In the genomic region with DNA sequence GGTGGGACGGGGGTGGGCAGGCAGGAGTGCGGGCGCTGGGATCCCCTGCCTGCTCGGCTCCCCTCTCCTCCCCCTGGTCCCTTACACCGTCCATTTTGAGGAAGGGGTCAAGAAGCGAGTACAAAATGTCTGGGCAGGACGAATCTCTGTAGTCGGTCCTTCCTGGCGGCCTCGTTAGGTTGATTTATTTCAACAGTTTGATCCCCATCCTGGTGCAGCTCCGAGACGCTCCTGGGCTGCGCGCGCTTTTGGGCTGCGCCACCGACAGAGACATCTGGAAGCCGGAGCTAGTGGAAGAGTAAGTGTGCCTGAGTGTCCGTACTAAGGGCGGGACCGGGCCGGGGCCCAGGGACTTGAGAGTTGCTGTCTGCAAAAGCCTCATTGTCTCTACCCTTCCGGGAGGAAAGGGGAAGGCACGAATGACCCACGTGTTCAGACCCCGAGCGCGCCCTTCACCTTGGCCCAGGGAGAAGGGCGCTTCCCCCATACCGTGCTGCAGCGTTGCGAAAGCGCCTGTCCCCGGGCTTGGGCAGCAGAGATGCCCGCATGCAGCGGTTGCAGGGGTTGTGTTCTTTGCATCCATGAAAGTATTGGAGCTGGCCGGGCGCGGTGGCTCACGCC, we compare ENCODE assay signal across 1 cellular context.
A peak's percentile ranks its signal among the peaks of the same experiment; 100 is the strongest.
TF ChIP-seq lines count a peak whose summit lies in the region.

No MANE protein-coding gene starts in this region.

TF ChIP-seq in HepG2, 621 proteins besides CTCF, POLR2A, EP300 and RAD21 (continued from another document and continues in another):
- no peak for TF ChIP-seq ZBTB1 (CRISPR knock-in tag; IDR thresholded peaks at IDR 0.05; ENCODE audit: borderline replicate concordance)
- TF ChIP-seq, protein P1, sequence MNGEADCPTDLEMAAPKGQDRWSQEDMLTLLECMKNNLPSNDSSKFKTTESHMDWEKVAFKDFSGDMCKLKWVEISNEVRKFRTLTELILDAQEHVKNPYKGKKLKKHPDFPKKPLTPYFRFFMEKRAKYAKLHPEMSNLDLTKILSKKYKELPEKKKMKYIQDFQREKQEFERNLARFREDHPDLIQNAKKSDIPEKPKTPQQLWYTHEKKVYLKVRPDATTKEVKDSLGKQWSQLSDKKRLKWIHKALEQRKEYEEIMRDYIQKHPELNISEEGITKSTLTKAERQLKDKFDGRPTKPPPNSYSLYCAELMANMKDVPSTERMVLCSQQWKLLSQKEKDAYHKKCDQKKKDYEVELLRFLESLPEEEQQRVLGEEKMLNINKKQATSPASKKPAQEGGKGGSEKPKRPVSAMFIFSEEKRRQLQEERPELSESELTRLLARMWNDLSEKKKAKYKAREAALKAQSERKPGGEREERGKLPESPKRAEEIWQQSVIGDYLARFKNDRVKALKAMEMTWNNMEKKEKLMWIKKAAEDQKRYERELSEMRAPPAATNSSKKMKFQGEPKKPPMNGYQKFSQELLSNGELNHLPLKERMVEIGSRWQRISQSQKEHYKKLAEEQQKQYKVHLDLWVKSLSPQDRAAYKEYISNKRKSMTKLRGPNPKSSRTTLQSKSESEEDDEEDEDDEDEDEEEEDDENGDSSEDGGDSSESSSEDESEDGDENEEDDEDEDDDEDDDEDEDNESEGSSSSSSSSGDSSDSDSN (CRISPR knock-in tag; IDR thresholded peaks at IDR 0.05), result peak; percentile 89
- no peak for TF ChIP-seq SMAD9 (CRISPR knock-in tag; IDR thresholded peaks at IDR 0.05)
- no peak for TF ChIP-seq ZNF629 (CRISPR knock-in tag; conservative IDR thresholded peaks at IDR 0.05)
- no peak for TF ChIP-seq ZNF468 (CRISPR knock-in tag; IDR thresholded peaks at IDR 0.05)
- no peak for TF ChIP-seq ZNF776 (CRISPR knock-in tag; IDR thresholded peaks at IDR 0.05)
- no peak; the same call in 1 of the 2 replicates for TF ChIP-seq ZNF12 (CRISPR knock-in tag; IDR thresholded peaks at IDR 0.05)
- TF ChIP-seq ZNF142 (CRISPR knock-in tag; IDR thresholded peaks at IDR 0.05), result 0 out of 2 replicates have a peak, but pooled peaks have one; percentile 22
- no peak for TF ChIP-seq RBAK (CRISPR knock-in tag; IDR thresholded peaks at IDR 0.05)
- no peak for TF ChIP-seq GMEB2 (CRISPR knock-in tag; IDR thresholded peaks at IDR 0.05; ENCODE audit: low read depth)
- 0 out of 2 replicates have a peak, but pooled peaks have one; percentile 42 for TF ChIP-seq CCDC6 (CRISPR knock-in tag; IDR thresholded peaks at IDR 0.05)
- TF ChIP-seq SRSF4 (IDR thresholded peaks at IDR 0.05; ENCODE audit: low read depth, low read length, poor library complexity, severe bottlenecking), result no peak
- TF ChIP-seq JDP2 (CRISPR knock-in tag; IDR thresholded peaks at IDR 0.05; ENCODE audit: borderline replicate concordance), result no peak
- no peak; the same call in 1 of the 2 replicates for TF ChIP-seq SOX13 (IDR thresholded peaks at IDR 0.05)
- peak in 1 of 2 experiments; percentile 75; a peak in 2 of 4 replicates for TF ChIP-seq SOX13 (CRISPR knock-in tag; conservative IDR thresholded peaks at IDR 0.05 in 1 of 2, IDR thresholded peaks at IDR 0.05 in 1 of 2)
- TF ChIP-seq ZNF33B (CRISPR knock-in tag; IDR thresholded peaks at IDR 0.05), result no peak
- TF ChIP-seq ESRRA (CRISPR knock-in tag; IDR thresholded peaks at IDR 0.05; ENCODE audit: low read depth), result peak; percentile 74
- TF ChIP-seq ETV5 (CRISPR knock-in tag; IDR thresholded peaks at IDR 0.05; ENCODE audit: borderline replicate concordance), result peak; percentile 76
- TF ChIP-seq ZUFSP (CRISPR knock-in tag; IDR thresholded peaks at IDR 0.05; ENCODE audit: borderline replicate concordance), result no peak
- TF ChIP-seq ZNF563 (CRISPR knock-in tag; IDR thresholded peaks at IDR 0.05), result no peak
- no peak for TF ChIP-seq ZNF619 (CRISPR knock-in tag; IDR thresholded peaks at IDR 0.05)
- no peak for TF ChIP-seq TOE1 (CRISPR knock-in tag; IDR thresholded peaks at IDR 0.05)
- 0 out of 2 replicates have a peak, but pooled peaks have one; percentile 41 for TF ChIP-seq ZNF253 (CRISPR knock-in tag; IDR thresholded peaks at IDR 0.05; ENCODE audit: borderline replicate concordance)
- no peak for TF ChIP-seq NCOA5 (CRISPR knock-in tag; IDR thresholded peaks at IDR 0.05)
- no peak for TF ChIP-seq ZNF598 (CRISPR knock-in tag; IDR thresholded peaks at IDR 0.05; ENCODE audit: borderline replicate concordance)
- no peak for TF ChIP-seq ZNF572 (CRISPR knock-in tag; IDR thresholded peaks at IDR 0.05)
- no peak for TF ChIP-seq DR1 (CRISPR knock-in tag; IDR thresholded peaks at IDR 0.05)
- peak; percentile 15; the same call in 1 of the 2 replicates for TF ChIP-seq ZNF691 (CRISPR knock-in tag; IDR thresholded peaks at IDR 0.05; ENCODE audit: borderline replicate concordance, low read depth)
- peak; percentile 44; the same call in 1 of the 2 replicates for TF ChIP-seq POGK (CRISPR knock-in tag; conservative IDR thresholded peaks at IDR 0.05)
- TF ChIP-seq PHF20 (CRISPR knock-in tag; IDR thresholded peaks at IDR 0.05), result no peak
- TF ChIP-seq ZNF552 (CRISPR knock-in tag; IDR thresholded peaks at IDR 0.05; ENCODE audit: borderline replicate concordance), result no peak
- TF ChIP-seq, protein P2, sequence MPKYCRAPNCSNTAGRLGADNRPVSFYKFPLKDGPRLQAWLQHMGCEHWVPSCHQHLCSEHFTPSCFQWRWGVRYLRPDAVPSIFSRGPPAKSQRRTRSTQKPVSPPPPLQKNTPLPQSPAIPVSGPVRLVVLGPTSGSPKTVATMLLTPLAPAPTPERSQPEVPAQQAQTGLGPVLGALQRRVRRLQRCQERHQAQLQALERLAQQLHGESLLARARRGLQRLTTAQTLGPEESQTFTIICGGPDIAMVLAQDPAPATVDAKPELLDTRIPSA (CRISPR knock-in tag; IDR thresholded peaks at IDR 0.05; ENCODE audit: borderline replicate concordance), result no peak
- TF ChIP-seq AKAP8 (CRISPR knock-in tag; IDR thresholded peaks at IDR 0.05), result no peak
- no peak for TF ChIP-seq ZFP36L2 (CRISPR knock-in tag; IDR thresholded peaks at IDR 0.05)
- TF ChIP-seq ZNF543 (CRISPR knock-in tag; IDR thresholded peaks at IDR 0.05), result 0 out of 2 replicates have a peak, but pooled peaks have one; percentile 44
- peak; percentile 62 for TF ChIP-seq SAP130 (CRISPR knock-in tag; IDR thresholded peaks at IDR 0.05; ENCODE audit: low read depth)
- TF ChIP-seq ZMYM3 (CRISPR knock-in tag; IDR thresholded peaks at IDR 0.05), result peak; percentile 75
- peak; percentile 92 for TF ChIP-seq THAP9 (CRISPR knock-in tag; IDR thresholded peaks at IDR 0.05; ENCODE audit: borderline replicate concordance)
- TF ChIP-seq ZNF878 (CRISPR knock-in tag; IDR thresholded peaks at IDR 0.05), result no peak
- TF ChIP-seq ARNT (IDR thresholded peaks at IDR 0.05), result no peak
- TF ChIP-seq, protein P3, sequence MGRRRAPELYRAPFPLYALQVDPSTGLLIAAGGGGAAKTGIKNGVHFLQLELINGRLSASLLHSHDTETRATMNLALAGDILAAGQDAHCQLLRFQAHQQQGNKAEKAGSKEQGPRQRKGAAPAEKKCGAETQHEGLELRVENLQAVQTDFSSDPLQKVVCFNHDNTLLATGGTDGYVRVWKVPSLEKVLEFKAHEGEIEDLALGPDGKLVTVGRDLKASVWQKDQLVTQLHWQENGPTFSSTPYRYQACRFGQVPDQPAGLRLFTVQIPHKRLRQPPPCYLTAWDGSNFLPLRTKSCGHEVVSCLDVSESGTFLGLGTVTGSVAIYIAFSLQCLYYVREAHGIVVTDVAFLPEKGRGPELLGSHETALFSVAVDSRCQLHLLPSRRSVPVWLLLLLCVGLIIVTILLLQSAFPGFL (CRISPR knock-in tag; IDR thresholded peaks at IDR 0.05), result no peak
- no peak for TF ChIP-seq FOSL1 (CRISPR knock-in tag; IDR thresholded peaks at IDR 0.05; ENCODE audit: borderline replicate concordance)
- peak; percentile 85 for TF ChIP-seq ZSCAN9 (CRISPR knock-in tag; IDR thresholded peaks at IDR 0.05; ENCODE audit: borderline replicate concordance)
